In genomic region chr9:79221084-79221483, GRCh38 we compare ENCODE assay signal across 11 cellular contexts.
DNase-seq lines count a peak whose midpoint lies in the region; ATAC-seq and TF ChIP-seq lines count a peak whose summit lies in the region.
"Had no signal": no experiment of that assay in that cellular context is flagged by ENCODE, and none has a peak within 500 bp of the region (broad histone marks: within the 10 kb centered on the region; RNA-seq: fewer than 3 reads in every experiment).

No MANE protein-coding gene starts in this region.

- H3K27me3 ChIP-seq in IMR-90 (ENCODE audit: control insufficient read depth, insufficient read depth, low read length) (no peaks in the 10 kb centered on the region), mammary epithelial cell (ENCODE audit: insufficient read depth, low read length) (no peaks in the 10 kb centered on the region)

- CTCF ChIA-PET in IMR-90 (lab: Yijun Ruan, JAX), result no interaction called here
- CTCF ChIA-PET in mammary epithelial cell (lab: Charles Lee; ENCODE audit: low non-redundant PET), result no interaction called here

- peak overlapping the region; percentile 97; the same call in 1 of the 2 replicates for H2BK20ac ChIP-seq in IMR-90 (ENCODE audit: low read depth, low read length)

- H4K91ac ChIP-seq in IMR-90 (ENCODE audit: insufficient read depth, low read depth, low read length), result peak overlapping the region; percentile 62

- in situ Hi-C loops in IMR-90 (cut with MboI; ENCODE audit: low sequenced_read_pairs) (no loop called here), mammary epithelial cell (cut with MboI; ENCODE audit: low sequenced_read_pairs in 2 of 2) (no loop called here)

- H3K9me1 ChIP-seq in IMR-90 (ENCODE audit: insufficient read depth, low read length), result no peaks in the 10 kb centered on the region

- intact Hi-C loops in IMR-90 (cut with micrococcal nuclease), result no loop called here
- intact Hi-C loops in mammary epithelial cell (cut with micrococcal nuclease), result loop anchor here (5.0 to 10.0 kb wide), 2 partner anchors 246 to 351 kb away; partner anchors contain the start of gene TLE4

- peak overlapping the region; percentile 99 for H2BK5ac ChIP-seq in IMR-90 (ENCODE audit: low read depth, low read length, poor library complexity, severe bottlenecking)

- H3K4ac ChIP-seq in IMR-90 (ENCODE audit: low read depth, low read length), result peak overlapping the region; percentile 78; the same call in 1 of the 2 replicates

- 0% methylated on average over 1 of the region's 1 CpG; no CpG with 5 or more reads in 1 of the 2 experiments for WGBS in IMR-90 (ENCODE audit: extremely low coverage in 2 of 2, insufficient read length in 1 of 2), 2 experiments
- 0% methylated on average over 1 of the region's 1 CpG for WGBS in mammary epithelial cell (ENCODE audit: low coverage, missing lambda C conversion rate)

- H3K4me2 ChIP-seq in IMR-90 (ENCODE audit: low read depth, low read length) (peak overlapping the region; percentile 47; the same call in 1 of the 2 replicates), mammary epithelial cell (ENCODE audit: insufficient read depth, low read depth, low read length) (no peak overlapping the region)

- no peak overlapping the region for H3K9ac ChIP-seq in IMR-90 (ENCODE audit: low read depth, low read length)
- no peak overlapping the region for H3K9ac ChIP-seq in mammary epithelial cell (ENCODE audit: insufficient read depth, low read length)

- peak; percentile 80 for ATAC-seq in IMR-90 (ENCODE audit: low read depth)
- ATAC-seq: HepG2 had no signal

- H2AFZ ChIP-seq in IMR-90 (replicated peaks; ENCODE audit: low read length, poor library complexity), result no peak overlapping the region
- no peak overlapping the region for H2AFZ ChIP-seq in mammary epithelial cell (ENCODE audit: low read depth, low read length)

- H3K4me3 ChIP-seq in IMR-90 (ENCODE audit: insufficient read depth, low read depth, low read length), result no peak overlapping the region
- H3K4me3 ChIP-seq in mammary epithelial cell (replicated peaks in 1 of 3; ENCODE audit: insufficient read depth in 1 of 3, low read depth in 2 of 3, low read length in 3 of 3), result no peak overlapping the region

- no peak overlapping the region for H2AK9ac ChIP-seq in IMR-90 (replicated peaks; ENCODE audit: low read depth, low read length, poor library complexity)

- TF ChIP-seq RAD21 in IMR-90 (IDR thresholded peaks at IDR 0.05; ENCODE audit: low read length), result peak; percentile 16; the same call in 1 of the 2 replicates

- H2BK15ac ChIP-seq in IMR-90 (ENCODE audit: low read depth, low read length), result peak overlapping the region; percentile 66

- TF ChIP-seq POLR2A in IMR-90 (IDR thresholded peaks at IDR 0.05; ENCODE audit: low read depth, low read length) (no peak), erythroblast (IDR thresholded peaks at IDR 0.05; ENCODE audit: low read length) (no peak)

- H3K79me2 ChIP-seq in mammary epithelial cell (ENCODE audit: insufficient read depth, low read length), result no peaks in the 10 kb centered on the region

- H2BK120ac ChIP-seq in IMR-90 (ENCODE audit: low read depth, low read length), result peak overlapping the region; percentile 84

- no peaks in the 10 kb centered on the region for H4K20me1 ChIP-seq in IMR-90 (ENCODE audit: insufficient read depth, low read length)
- no peaks in the 10 kb centered on the region for H4K20me1 ChIP-seq in mammary epithelial cell (ENCODE audit: insufficient read depth, low read length)

- BruUV-seq in IMR-90 (replicated peaks; lab: Mats Ljungman, UMichigan) (no TSS peak), mammary epithelial cell (replicated peaks; lab: Mats Ljungman, UMichigan) (no TSS peak)

- POLR2A ChIA-PET in IMR-90 (lab: Charles Lee; ENCODE audit: unreplicated experiment), result no interaction called here

- dilution Hi-C loops in IMR-90 (cut with HindIII; ENCODE audit: low sequenced_read_pairs, unreplicated experiment), result no loop called here
- dilution Hi-C loops in mammary epithelial cell (cut with HindIII; ENCODE audit: low sequenced_read_pairs), result no loop called here

- peak overlapping the region; percentile 65; the same call in 1 of the 2 replicates for H4K5ac ChIP-seq in IMR-90 (ENCODE audit: low read depth, low read length)

- no peaks in the 10 kb centered on the region; the same call in 1 of the 2 replicates for H3K4me1 ChIP-seq in IMR-90 (ENCODE audit: control insufficient read depth, insufficient read depth, low read length)
- peaks cover 32% of the 10 kb centered on the region for H3K4me1 ChIP-seq in mammary epithelial cell (ENCODE audit: insufficient read depth, low read length)
- H3K4me1 ChIP-seq: Caco-2 had no signal

- peak overlapping the region; percentile 77; the same call in 1 of the 2 replicates for H3K14ac ChIP-seq in IMR-90 (replicated peaks; ENCODE audit: low read depth, low read length)

- H3K79me1 ChIP-seq in IMR-90 (ENCODE audit: low read depth in 1 of 2, low read length in 2 of 2), result no peaks in the 10 kb centered on the region

- H2AK5ac ChIP-seq in IMR-90 (ENCODE audit: low read depth, low read length), result peak overlapping the region; percentile 74; the same call in 1 of the 2 replicates

- TF ChIP-seq CTCF in IMR-90 (conservative IDR thresholded peaks at IDR 0.05; ENCODE audit: low read depth, low read length), result no peak
- no peak for TF ChIP-seq CTCF in mammary epithelial cell (conservative IDR thresholded peaks at IDR 0.05 in 1 of 2, IDR thresholded peaks at IDR 0.05 in 1 of 2; ENCODE audit: extremely low read depth in 1 of 2, insufficient read depth in 1 of 2, low read depth in 1 of 2, low read length in 2 of 2)

- DNase-seq in AG20443 (ENCODE audit: low spot score), result peak; percentile 90
- peak; percentile 84 for DNase-seq in IMR-90
- DNase-seq in mammary epithelial cell, result peak; percentile 87
- peak; percentile 44 for DNase-seq in kidney glomerular epithelial cell (lab: John Stamatoyannopoulos, UW)
- DNase-seq in ecto neural progenitor cell (ENCODE audit: low spot score), result no peak
- no peak for DNase-seq in erythroblast (lab: John Stamatoyannopoulos, UW)
- DNase-seq in NCI-H2196 treated with DMSO at 0.1 percent for 48 hours (lab: John Stamatoyannopoulos, UW; ENCODE audit: unreplicated experiment), result no peak
- DNase-seq in NCI-H524 (lab: John Stamatoyannopoulos, UW), result no peak
- DNase-seq: Caco-2, NCI-H2029 treated with DMSO at 0.1 percent for 48 hours had no signal

- peak overlapping the region; percentile 45; the same call in 1 of the 2 replicates for H3K56ac ChIP-seq in IMR-90 (ENCODE audit: extremely low read depth, insufficient read depth, low read length)

- no peaks in the 10 kb centered on the region for H3K9me3 ChIP-seq in IMR-90 (ENCODE audit: control insufficient read depth, insufficient read depth, low read length)
- H3K9me3 ChIP-seq in mammary epithelial cell (replicated peaks; ENCODE audit: insufficient read depth, low read length), result no peaks in the 10 kb centered on the region
- H3K9me3 ChIP-seq: Caco-2 had no signal

- H3K36me3 ChIP-seq in IMR-90 (ENCODE audit: control insufficient read depth, insufficient read depth, low read length) (no peaks in the 10 kb centered on the region), mammary epithelial cell (ENCODE audit: insufficient read depth, low read length) (no peaks in the 10 kb centered on the region)

- peak overlapping the region; percentile 62; the same call in 1 of the 2 replicates for H3K23ac ChIP-seq in IMR-90 (ENCODE audit: low read depth, low read length)

- H3K18ac ChIP-seq in IMR-90 (ENCODE audit: low read depth, low read length), result peak overlapping the region; percentile 86; the same call in 1 of the 2 replicates

- peak overlapping the region; percentile 21 to 82; a peak in 2 of 4 replicates for H4K8ac ChIP-seq in IMR-90 (ENCODE audit: low read depth in 2 of 2, low read length in 2 of 2)

- H3K27ac ChIP-seq in IMR-90 (ENCODE audit: insufficient read depth, low read length) (no peak overlapping the region), mammary epithelial cell (ENCODE audit: insufficient read depth, low read depth, low read length) (peak overlapping the region; percentile 9)

TF ChIP-seq in IMR-90, 13 proteins besides CTCF, POLR2A, EP300 and RAD21:
- peak; percentile 84 for TF ChIP-seq FOS (IDR thresholded peaks at IDR 0.05; ENCODE audit: low read depth, low read length)
- TF ChIP-seq BHLHE40 (IDR thresholded peaks at IDR 0.05; ENCODE audit: low read depth, low read length), result peak; percentile 24
- TF ChIP-seq, protein P1, sequence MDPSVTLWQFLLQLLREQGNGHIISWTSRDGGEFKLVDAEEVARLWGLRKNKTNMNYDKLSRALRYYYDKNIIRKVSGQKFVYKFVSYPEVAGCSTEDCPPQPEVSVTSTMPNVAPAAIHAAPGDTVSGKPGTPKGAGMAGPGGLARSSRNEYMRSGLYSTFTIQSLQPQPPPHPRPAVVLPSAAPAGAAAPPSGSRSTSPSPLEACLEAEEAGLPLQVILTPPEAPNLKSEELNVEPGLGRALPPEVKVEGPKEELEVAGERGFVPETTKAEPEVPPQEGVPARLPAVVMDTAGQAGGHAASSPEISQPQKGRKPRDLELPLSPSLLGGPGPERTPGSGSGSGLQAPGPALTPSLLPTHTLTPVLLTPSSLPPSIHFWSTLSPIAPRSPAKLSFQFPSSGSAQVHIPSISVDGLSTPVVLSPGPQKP (IDR thresholded peaks at IDR 0.05; ENCODE audit: borderline replicate concordance, low read depth, low read length), result no peak
- peak; percentile 97 for TF ChIP-seq CEBPB (IDR thresholded peaks at IDR 0.05; ENCODE audit: low read depth, low read length)

Comparison
In these comparisons a context has a peak if more than half of its experiments do, and no peak if none do; other contexts are left out.
1. DNase-seq: peak in AG20443 (single experiment), IMR-90 (single experiment), mammary epithelial cell (single experiment) and kidney glomerular epithelial cell (single experiment); none in ecto neural progenitor cell (single experiment), erythroblast (0 of 2), NCI-H2196 treated with DMSO at 0.1 percent for 48 hours (single experiment) and NCI-H524 (0 of 2).